ENCODE assay signal across 31 cellular contexts in the genomic region with DNA sequence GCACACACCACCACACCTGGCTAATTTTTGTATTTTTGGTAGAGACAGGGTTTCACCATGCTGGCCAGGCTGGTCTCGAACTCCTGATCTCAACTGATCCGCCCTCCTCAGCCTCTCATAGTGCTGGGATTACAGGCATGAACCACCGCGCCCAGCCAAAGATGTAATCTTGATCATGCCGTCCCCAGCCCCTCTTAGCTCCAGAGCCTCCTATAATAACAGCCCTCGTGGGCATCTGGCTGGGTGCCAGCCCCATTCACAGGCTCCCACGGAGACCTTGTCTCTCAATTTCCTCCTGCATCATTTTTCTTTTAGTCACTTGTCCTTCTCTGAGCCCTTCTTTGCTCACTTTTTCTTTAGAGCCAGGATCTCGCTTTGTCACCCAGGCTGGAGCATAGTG.
A peak's percentile ranks its signal among the peaks of the same experiment; 100 is the strongest.
DNase-seq lines count a peak whose midpoint lies in the region; ATAC-seq and TF ChIP-seq lines count a peak whose summit lies in the region.
"Had no signal": no experiment of that assay in that cellular context is flagged by ENCODE, and none has a peak within 500 bp of the region (broad histone marks: within the 10 kb centered on the region; RNA-seq: fewer than 3 reads in every experiment).

No MANE protein-coding gene starts in this region.

- H4K20me1 ChIP-seq in GM23338 (replicated peaks; ENCODE audit: insufficient read depth), result no peaks in the 10 kb centered on the region; the same call in 1 of the 2 replicates

- H3K27ac ChIP-seq in GM23338 (ENCODE audit: low read depth), result no peak overlapping the region
- no peak overlapping the region for H3K27ac ChIP-seq in adrenal gland
- H3K27ac ChIP-seq: PC-9, SJSA1 had no signal

- no peaks in the 10 kb centered on the region for H3K9me2 ChIP-seq in GM23338 (ENCODE audit: insufficient read depth)

- no peaks in the 10 kb centered on the region for H3F3A ChIP-seq in GM23338 (replicated peaks; ENCODE audit: low read depth)

- H3K79me2 ChIP-seq in GM23338 (replicated peaks; ENCODE audit: insufficient read depth), result no peaks in the 10 kb centered on the region

- DNase-seq in NCI-H2171 treated with DMSO at 0.1 percent for 48 hours (lab: John Stamatoyannopoulos, UW) (peak; percentile 12), NCI-H2171 (lab: John Stamatoyannopoulos, UW) (no peak), GM23338 (ENCODE audit: low spot score) (no peak), T-helper 17 cell (no peak), posterior vena cava (ENCODE audit: low spot score) (peak; percentile 51), NCI-H524 treated with DMSO at 0.1 percent for 48 hours (lab: John Stamatoyannopoulos, UW) (no peak), adrenal gland (no peak), Caco-2 (no peak)
- DNase-seq: AML-193; C1 segment of cervical spinal cord; CD4-positive, alpha-beta memory T cell; COR-L47; DMS79; EL; GDM1; GOT3; HFFc6; KG1; MG63; NCI-H187 treated with DMSO at 0.1 percent for 48 hours; NCI-H345; NCI-H510A treated with DMSO at 0.1 percent for 48 hours; NCI-H774; PC-9; Right ventricle myocardium superior; RPMI8226; T-helper 1 cell had no signal

- POLR2A ChIA-PET in Caco-2 (lab: Charles Lee), result no interaction called here

- H3K27me3 Mint-ChIP-seq in GM23338 (ENCODE audit: insufficient read depth, low read depth, poor library complexity) (peaks cover 8% of the 10 kb centered on the region), T-helper 17 cell (no peaks in the 10 kb centered on the region), Caco-2 (ENCODE audit: insufficient read depth, unreplicated experiment) (no peaks in the 10 kb centered on the region)
- H3K27me3 Mint-ChIP-seq: CD4-positive, alpha-beta memory T cell had no signal

- no peak overlapping the region for H3K4me3 Mint-ChIP-seq in GM23338
- no peak overlapping the region for H3K4me3 Mint-ChIP-seq in T-helper 17 cell
- H3K4me3 Mint-ChIP-seq in Caco-2 (ENCODE audit: unreplicated experiment), result no peak overlapping the region
- H3K4me3 Mint-ChIP-seq: CD4-positive, alpha-beta memory T cell; HFFc6 had no signal

- WGBS in adrenal gland, 4 donors, result 80 to 92% (median 83%) methylated on average over 8 of the region's 8 CpGs

- 0 out of 3 replicates have a peak, but pooled peaks cover 3% of the 10 kb centered on the region for H3K36me3 Mint-ChIP-seq in GM23338 (ENCODE audit: low read depth)
- peaks cover 6% of the 10 kb centered on the region for H3K36me3 Mint-ChIP-seq in T-helper 17 cell (ENCODE audit: low read depth)
- peaks cover 11% of the 10 kb centered on the region for H3K36me3 Mint-ChIP-seq in Caco-2 (ENCODE audit: insufficient read depth, unreplicated experiment)

- no peaks in the 10 kb centered on the region for H3K9me3 ChIP-seq in T-helper 17 cell (ENCODE audit: control insufficient read depth, low read length, poor library complexity, severe bottlenecking)
- H3K9me3 ChIP-seq in adrenal gland (replicated peaks in 1 of 3), result no peaks in the 10 kb centered on the region
- no peaks in the 10 kb centered on the region for H3K9me3 ChIP-seq in Caco-2
- H3K9me3 ChIP-seq: HAP-1, MG63, SJSA1 had no signal

- H3K4me1 ChIP-seq in GM23338 (ENCODE audit: insufficient read depth) (peaks cover 4% of the 10 kb centered on the region; the same call in 1 of the 2 replicates), adrenal gland (replicated peaks in 1 of 2) (no peaks in the 10 kb centered on the region), Caco-2 (no peaks in the 10 kb centered on the region)
- H3K4me1 ChIP-seq: HAP-1, SJSA1 had no signal

- intact Hi-C loops in posterior vena cava (cut with DNase I), result no loop called here
- intact Hi-C loops in adrenal gland (cut with DNase I), result loop anchor here in 1 of 2 donors (10.0 kb wide), 1 partner anchor 411 kb away; no protein-coding TSS in a partner anchor
- intact Hi-C loops in Caco-2 (cut with micrococcal nuclease; ENCODE audit: unreplicated experiment), result no loop called here

- no peak for TF ChIP-seq CTCF in GM23338 (conservative IDR thresholded peaks at IDR 0.05; ENCODE audit: low read depth in 2 of 2)
- no peak for TF ChIP-seq CTCF in adrenal gland (IDR thresholded peaks at IDR 0.05)
- no peak for TF ChIP-seq CTCF in Caco-2 (IDR thresholded peaks at IDR 0.05; ENCODE audit: insufficient read depth in 1 of 2, low read depth in 1 of 2, low read length in 1 of 2, severe bottlenecking in 1 of 2, unreplicated experiment in 1 of 2)

- CTCF ChIA-PET in Caco-2 (lab: Charles Lee), result no interaction called here

- no peak overlapping the region for H3K4me3 ChIP-seq in GM23338
- H3K4me3 ChIP-seq in adrenal gland, result no peak overlapping the region
- no peak overlapping the region for H3K4me3 ChIP-seq in Caco-2 (ENCODE audit: low read depth, low read length)
- H3K4me3 ChIP-seq: GM12878, HAP-1, MG63, PC-9, SJSA1 had no signal

- TF ChIP-seq POLR2A in adrenal gland (IDR thresholded peaks at IDR 0.05), result no peak

- no TSS peak for BruUV-seq in Caco-2 (replicated peaks; lab: Mats Ljungman, UMichigan)

- H2AFZ ChIP-seq in GM23338, result no peak overlapping the region
- H2AFZ ChIP-seq: PC-9 had no signal

- no peaks in the 10 kb centered on the region for H3K36me3 ChIP-seq in GM23338 (ENCODE audit: insufficient read depth)
- H3K36me3 ChIP-seq in adrenal gland (replicated peaks in 1 of 2), result no peaks in the 10 kb centered on the region
- no peaks in the 10 kb centered on the region for H3K36me3 ChIP-seq in Caco-2 (ENCODE audit: control insufficient read depth, insufficient read depth, low read length)
- H3K36me3 ChIP-seq: HAP-1, MG63, SJSA1 had no signal

- no peaks in the 10 kb centered on the region for H3K9me3 Mint-ChIP-seq in GM23338
- H3K9me3 Mint-ChIP-seq in Caco-2 (ENCODE audit: unreplicated experiment), result no peaks in the 10 kb centered on the region
- H3K9me3 Mint-ChIP-seq: HFFc6 had no signal

- ATAC-seq in GM23338 (no peak), T-helper 17 cell (no peak)
- ATAC-seq: GM12878, HepG2 had no signal

- no peak overlapping the region for H3K4me2 ChIP-seq in GM23338
- H3K4me2 ChIP-seq: PC-9 had no signal

- H3K27ac Mint-ChIP-seq in GM23338 (peak overlapping the region; percentile 18; the same call in 1 of the 2 replicates), T-helper 17 cell (peak overlapping the region; percentile 8), Caco-2 (ENCODE audit: unreplicated experiment) (no peak overlapping the region)
- H3K27ac Mint-ChIP-seq: CD4-positive, alpha-beta memory T cell; HFFc6 had no signal

- H3K27me3 ChIP-seq in GM23338 (ENCODE audit: insufficient read depth), result no peaks in the 10 kb centered on the region
- no peaks in the 10 kb centered on the region for H3K27me3 ChIP-seq in adrenal gland
- no peaks in the 10 kb centered on the region for H3K27me3 ChIP-seq in Caco-2 (replicated peaks; ENCODE audit: control insufficient read depth, insufficient read depth, low read length)
- H3K27me3 ChIP-seq: MG63, SJSA1 had no signal

- peaks cover 7% of the 10 kb centered on the region for H3K4me1 Mint-ChIP-seq in GM23338
- peaks cover 6% of the 10 kb centered on the region for H3K4me1 Mint-ChIP-seq in T-helper 17 cell
- H3K4me1 Mint-ChIP-seq in Caco-2 (ENCODE audit: low read depth, unreplicated experiment), result no peaks in the 10 kb centered on the region
- H3K4me1 Mint-ChIP-seq: CD4-positive, alpha-beta memory T cell had no signal

TF ChIP-seq in GM23338, 12 proteins besides CTCF, POLR2A, EP300 and RAD21:
- TF ChIP-seq EZH2 (IDR thresholded peaks at IDR 0.05; ENCODE audit: low read depth, unreplicated experiment) (no peak), EZH2phosphoT487 (IDR thresholded peaks at IDR 0.05; ENCODE audit: unreplicated experiment) (no peak), ZNF114 (CRISPR knock-in tag; IDR thresholded peaks at IDR 0.05) (no peak), REST (IDR thresholded peaks at IDR 0.05; ENCODE audit: unreplicated experiment) (no peak), CREB1 (CRISPR knock-in tag; IDR thresholded peaks at IDR 0.05; ENCODE audit: low read depth) (no peak)
TF ChIP-seq in GM23338: peak in this region for 0.

Comparison
In these comparisons a context has a peak if more than half of its experiments do, and no peak if none do; other contexts are left out.
1. DNase-seq: peak in NCI-H2171 treated with DMSO at 0.1 percent for 48 hours (single experiment) and posterior vena cava (single experiment); none in NCI-H2171 (single experiment), GM23338 (single experiment), T-helper 17 cell (0 of 3), NCI-H524 treated with DMSO at 0.1 percent for 48 hours (single experiment), adrenal gland (0 of 7) and Caco-2 (0 of 2).